ENCODE assay signal across 17 cellular contexts in genomic region chr4:8316911-8317351, GRCh38. TPM values are rescaled to one million over a fixed set of nuclear protein-coding genes. Genes with fewer than 3 reads are reported as not detected.
DNase-seq lines count a peak whose midpoint lies in the region; ATAC-seq, FAIRE-seq and TF ChIP-seq lines count a peak whose summit lies in the region.
"Had no signal": no experiment of that assay in that cellular context is flagged by ENCODE, and none has a peak within 500 bp of the region (broad histone marks: within the 10 kb centered on the region; RNA-seq: fewer than 3 reads in every experiment).

No MANE protein-coding gene starts in this region.

- H3K9ac ChIP-seq in astrocyte (ENCODE audit: low read length): no peak overlapping the region
- H3K9ac ChIP-seq: parathyroid adenoma had no signal

- H3K27ac Mint-ChIP-seq in astrocyte (ENCODE audit: unreplicated experiment) (peak overlapping the region; percentile 55), nephron (peak overlapping the region; percentile 58 to 80 (median 63)), type B pancreatic cell (no peak overlapping the region)
- H3K27ac Mint-ChIP-seq: CD4-positive, alpha-beta T cell had no signal

- ATAC-seq in HG03135 (IDR thresholded peaks at IDR 0.05; ENCODE audit: unreplicated experiment): no peak

- H3K27ac ChIP-seq in astrocyte (ENCODE audit: low read depth, low read length): no peak overlapping the region
- H3K27ac ChIP-seq: parathyroid adenoma, tibial artery had no signal

- H3K9me3 ChIP-seq in astrocyte (ENCODE audit: insufficient read depth, low read depth, low read length): peaks cover 4% of the 10 kb centered on the region

- H3K4me2 ChIP-seq in astrocyte (ENCODE audit: low read length): no peak overlapping the region

- TF ChIP-seq CTCF in astrocyte (IDR thresholded peaks at IDR 0.05; ENCODE audit: insufficient read depth, low read depth, low read length) (no peak), nephron (IDR thresholded peaks at IDR 0.05; ENCODE audit: unreplicated experiment in 3 of 3) (no peak), type B pancreatic cell (conservative IDR thresholded peaks at IDR 0.05) (no peak)

- DNase-seq in activated CD8-positive, alpha-beta memory T cell treated with anti-CD3 and anti-CD28 coated beads for 24 hours: peak; percentile 28
- DNase-seq in activated CD8-positive, alpha-beta memory T cell treated with anti-CD3 and anti-CD28 coated beads, Interleukin-2, amount 50 U/mL, for 4 hours: no peak
- no peak for DNase-seq in astrocyte (ENCODE audit: low read depth)
- peak; percentile 62 for DNase-seq in type B pancreatic cell (ENCODE audit: extremely low spot score, unreplicated experiment)
- DNase-seq in amniotic stem cell (lab: John Stamatoyannopoulos, UW): no peak
- DNase-seq in COR-L47 (lab: John Stamatoyannopoulos, UW): no peak
- DNase-seq: activated CD4-positive, alpha-beta T cell treated with anti-CD3 and anti-CD28 coated beads, Interleukin-2, amount 50 U/mL, for 48 hours; DND-41; NCI-H1417; small intestine had no signal

- no peaks in the 10 kb centered on the region for H3K36me3 ChIP-seq in astrocyte (ENCODE audit: insufficient read depth, low read length)
- H3K36me3 ChIP-seq: tibial artery had no signal

- no peaks in the 10 kb centered on the region for H4K20me1 ChIP-seq in astrocyte (ENCODE audit: insufficient read depth, low read length)

- peaks cover 3% of the 10 kb centered on the region for H3K27me3 Mint-ChIP-seq in astrocyte (ENCODE audit: low read depth, unreplicated experiment)
- H3K27me3 Mint-ChIP-seq in nephron (ENCODE audit: low read depth): no peaks in the 10 kb centered on the region
- H3K27me3 Mint-ChIP-seq in type B pancreatic cell: no peaks in the 10 kb centered on the region

- peaks cover 15% of the 10 kb centered on the region for H3K4me1 ChIP-seq in astrocyte (ENCODE audit: insufficient read depth, low read length)

- peaks cover 2% of the 10 kb centered on the region for H3K27me3 ChIP-seq in astrocyte (ENCODE audit: insufficient read depth, low read length)

- FAIRE-seq in astrocyte (lab: Jason Lieb, UNC): no peak
- FAIRE-seq: RCC 7860, small intestine had no signal

- H3K9me3 Mint-ChIP-seq in astrocyte (ENCODE audit: unreplicated experiment) (no peaks in the 10 kb centered on the region), nephron (peaks cover 22% of the 10 kb centered on the region), type B pancreatic cell (no peaks in the 10 kb centered on the region)

- H3K4me1 Mint-ChIP-seq in astrocyte (ENCODE audit: low read depth, unreplicated experiment) (peaks cover 24% of the 10 kb centered on the region), nephron (peaks cover 46% of the 10 kb centered on the region), type B pancreatic cell (ENCODE audit: unreplicated experiment) (peaks cover 18% of the 10 kb centered on the region)

- no peaks in the 10 kb centered on the region for H3K79me2 ChIP-seq in astrocyte (ENCODE audit: insufficient read depth, low read length)
- H3K79me2 ChIP-seq: parathyroid adenoma had no signal

- peaks cover 2% of the 10 kb centered on the region for H3K36me3 Mint-ChIP-seq in astrocyte (ENCODE audit: low read depth, unreplicated experiment)
- peaks cover 3% of the 10 kb centered on the region for H3K36me3 Mint-ChIP-seq in nephron (ENCODE audit: low read depth)
- no peaks in the 10 kb centered on the region for H3K36me3 Mint-ChIP-seq in type B pancreatic cell

- no peak overlapping the region for H3K4me3 ChIP-seq in astrocyte (ENCODE audit: insufficient read depth, low read depth, low read length)
- H3K4me3 ChIP-seq: tibial artery had no signal

- H2AFZ ChIP-seq in astrocyte (ENCODE audit: low read depth, low read length): no peak overlapping the region
- H2AFZ ChIP-seq: parathyroid adenoma had no signal

- H3K4me3 Mint-ChIP-seq in astrocyte (ENCODE audit: unreplicated experiment) (no peak overlapping the region), nephron (no peak overlapping the region), type B pancreatic cell (peak overlapping the region; percentile 60)
- H3K4me3 Mint-ChIP-seq: CD4-positive, alpha-beta T cell had no signal

RNA-seq across cellular contexts. Expression of gene HTRA3, which starts 47.4 kb away (rescaled TPM):
- total RNA-seq in astrocyte (35.2 and 60.5 TPM in 2 replicates), type B pancreatic cell (ENCODE audit: low replicate concordance) (0.52 and 4.4 TPM in 2 replicates)
- total RNA-seq: A172; CD4-positive, alpha-beta T cell had no signal

Comparison
In these comparisons a context has a peak if more than half of its experiments do, and no peak if none do; other contexts are left out.
1. DNase-seq: peak in activated CD8-positive, alpha-beta memory T cell treated with anti-CD3 and anti-CD28 coated beads for 24 hours (single experiment) and type B pancreatic cell (single experiment); none in activated CD8-positive, alpha-beta memory T cell treated with anti-CD3 and anti-CD28 coated beads, Interleukin-2, amount 50 U/mL, for 4 hours (single experiment), astrocyte (single experiment), amniotic stem cell (single experiment) and COR-L47 (single experiment).